ENCODE assay signal across 8 cellular contexts in the genomic region with DNA sequence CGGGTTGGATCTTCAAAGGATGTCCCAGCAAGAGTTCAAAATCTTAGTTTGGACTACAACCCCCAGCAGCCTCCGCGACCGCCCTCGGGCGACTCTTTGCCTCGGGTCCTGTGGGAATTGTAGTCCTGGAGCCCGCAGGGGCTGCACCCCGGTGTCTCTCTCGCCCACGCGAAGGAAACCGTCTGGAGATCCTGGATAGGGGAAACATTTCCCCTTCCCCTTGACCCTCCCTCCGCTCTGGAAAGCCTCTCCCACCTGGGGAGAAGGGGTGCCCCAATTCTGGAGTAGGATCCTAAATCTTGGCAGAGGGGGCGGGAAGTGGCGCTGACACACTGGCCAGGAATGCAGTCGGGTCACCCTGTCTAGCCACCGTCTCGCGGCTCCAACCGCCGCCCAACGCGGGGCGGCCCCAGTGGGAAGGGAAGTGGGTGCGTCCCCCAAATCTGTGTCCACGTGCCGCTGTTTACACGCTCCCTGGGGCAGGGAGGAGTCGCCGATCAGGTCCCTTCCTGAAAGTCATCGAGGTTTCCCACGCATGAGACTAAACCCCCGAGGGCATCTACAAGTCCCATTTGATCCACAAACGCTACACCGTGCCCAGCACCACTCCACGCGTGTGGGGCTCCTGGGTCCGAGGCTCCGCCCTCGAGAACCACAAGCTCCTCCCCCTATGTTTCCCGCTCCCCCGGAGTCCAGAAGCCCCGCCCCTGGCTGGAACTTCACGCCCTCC. TPM values are rescaled to one million over a fixed set of nuclear protein-coding genes. Genes with fewer than 3 reads are reported as not detected.
A peak's percentile ranks its signal among the peaks of the same experiment; 100 is the strongest.
DNase-seq lines count a peak whose midpoint lies in the region; ATAC-seq and TF ChIP-seq lines count a peak whose summit lies in the region.

No MANE protein-coding gene starts in this region.

- H3K14ac ChIP-seq in H9 (ENCODE audit: insufficient read depth, low read length), result peak overlapping the region; percentile 82; the same call in 1 of the 2 replicates

- H4K91ac ChIP-seq in H9 (ENCODE audit: insufficient read length, low read depth, low read length), result no peak overlapping the region

- peak; percentile 73 for ATAC-seq in omental fat pad (ENCODE audit: low FRiP score)

- H3K9me3 ChIP-seq in H9 (ENCODE audit: control insufficient read depth, low read depth, low read length) (no peaks in the 10 kb centered on the region), MM.1S (replicated peaks; ENCODE audit: insufficient read depth, low read length) (no peaks in the 10 kb centered on the region)

- no peaks in the 10 kb centered on the region; a peak in 1 of 5 replicates for H3K9me3 Mint-ChIP-seq in H9
- H3K9me3 Mint-ChIP-seq in activated naive CD4-positive, alpha-beta T cell treated with anti-CD3 and anti-CD28 coated beads, Interleukin-2, amount 10 ng/mL, durations not matched to agents 7 days and 5 days, result no peaks in the 10 kb centered on the region

- H4K5ac ChIP-seq in H9 (ENCODE audit: insufficient read length, low read depth, low read length), result no peak overlapping the region

- WGBS in H9 (ENCODE audit: extremely low coverage, insufficient read length, low lambda C conversion rate), result no CpG with 5 or more reads among the region's 45 CpGs

- H4K20me1 ChIP-seq in H9 (ENCODE audit: control insufficient read depth, insufficient read depth, insufficient read length) (no peaks in the 10 kb centered on the region), MM.1S (ENCODE audit: insufficient read depth, low read length) (no peaks in the 10 kb centered on the region)

- H3K4me2 ChIP-seq in H9 (ENCODE audit: insufficient read depth, insufficient read length, low read length), result peak overlapping the region; percentile 93
- peak overlapping the region; percentile 98 for H3K4me2 ChIP-seq in MM.1S (ENCODE audit: low read depth, low read length)

- H3K79me1 ChIP-seq in H9 (ENCODE audit: insufficient read depth, low read depth, low read length, poor library complexity, severe bottlenecking), result no peaks in the 10 kb centered on the region

- H2BK12ac ChIP-seq in H9 (ENCODE audit: insufficient read length, low read depth, low read length), result no peak overlapping the region

- DNase-seq in GDM1 (lab: John Stamatoyannopoulos, UW), result peak; percentile 77
- DNase-seq in H9, result peak; percentile 95
- peak; percentile 85 for DNase-seq in MM.1S
- DNase-seq in SK-MEL-5 (ENCODE audit: low read depth, low spot score), result peak; percentile 78
- DNase-seq in activated naive CD4-positive, alpha-beta T cell treated with anti-CD3 and anti-CD28 coated beads, Interleukin-2, amount 10 ng/mL, durations not matched to agents 7 days and 5 days, result peak; percentile 92
- DNase-seq in globus pallidus (ENCODE audit: low spot score), result peak; percentile 86
- peak; percentile 52 for DNase-seq in omental fat pad (ENCODE audit: low spot score)

- H3F3A ChIP-seq in MM.1S (ENCODE audit: insufficient read depth, low read length), result no peaks in the 10 kb centered on the region

- H2AK5ac ChIP-seq in H9 (ENCODE audit: insufficient read length, low read length), result no peak overlapping the region

- H3K4me3 Mint-ChIP-seq in H9, result peak overlapping the region; percentile 99
- peak overlapping the region; percentile 96 for H3K4me3 Mint-ChIP-seq in activated naive CD4-positive, alpha-beta T cell treated with anti-CD3 and anti-CD28 coated beads, Interleukin-2, amount 10 ng/mL, durations not matched to agents 7 days and 5 days

- H2AFZ ChIP-seq in H9 (ENCODE audit: low read length) (no peak overlapping the region), MM.1S (ENCODE audit: low read length) (peak overlapping the region; percentile 93)

- H3K23me2 ChIP-seq in H9 (ENCODE audit: insufficient read length, low read depth, low read length, poor library complexity, severe bottlenecking), result peaks cover 18% of the 10 kb centered on the region

- H3K27me3 Mint-ChIP-seq in H9 (ENCODE audit: low read depth), result peaks cover 4% of the 10 kb centered on the region; the same call in 1 of the 2 replicates
- peaks cover 46% of the 10 kb centered on the region for H3K27me3 Mint-ChIP-seq in activated naive CD4-positive, alpha-beta T cell treated with anti-CD3 and anti-CD28 coated beads, Interleukin-2, amount 10 ng/mL, durations not matched to agents 7 days and 5 days

- H3K56ac ChIP-seq in H9 (ENCODE audit: insufficient read length, low read depth, low read length), result no peak overlapping the region

- no peak overlapping the region for H2BK15ac ChIP-seq in H9 (ENCODE audit: low read depth, low read length)

- H3T11ph ChIP-seq in H9 (ENCODE audit: low read length), result no peak overlapping the region

- H3K36me3 ChIP-seq in MM.1S (replicated peaks; ENCODE audit: insufficient read depth, low read length), result no peaks in the 10 kb centered on the region

- CTCF ChIA-PET in activated naive CD4-positive, alpha-beta T cell treated with anti-CD3 and anti-CD28 coated beads, Interleukin-2, amount 10 ng/mL, durations not matched to agents 7 days and 5 days (lab: Charles Lee), result interaction anchor here (1.3 to 1.9 kb wide), 2 partner anchors 17 to 80 kb away, joined by 4 to 6 read pairs; no protein-coding TSS in a partner anchor

- no peak overlapping the region for H2BK120ac ChIP-seq in H9 (ENCODE audit: low read depth, low read length, poor library complexity, severe bottlenecking)

- H3K27ac ChIP-seq in H9 (ENCODE audit: insufficient read length, low read depth, low read length), result peak overlapping the region; percentile 75
- H3K27ac ChIP-seq in MM.1S (ENCODE audit: low read length), result peak overlapping the region; percentile 75; the same call in 1 of the 2 replicates
- peak overlapping the region; percentile 88 for H3K27ac ChIP-seq in temporal lobe (ENCODE audit: low read depth, low read length)

- peak overlapping the region; percentile 95 for H3K4me3 ChIP-seq in MM.1S (ENCODE audit: low read length)

- no peaks in the 10 kb centered on the region for H3K27me3 ChIP-seq in H9 (ENCODE audit: insufficient read depth, low read length)
- no peaks in the 10 kb centered on the region for H3K27me3 ChIP-seq in MM.1S (replicated peaks; ENCODE audit: insufficient read depth, low read length)

- no peak overlapping the region for H2BK5ac ChIP-seq in H9 (ENCODE audit: insufficient read length, low read length)

- H3K36me3 Mint-ChIP-seq in H9 (ENCODE audit: insufficient read depth in 1 of 3, low read depth in 3 of 3), result peaks cover 15 to 24% (median 19%) of the 10 kb centered on the region in 3 experiments; a peak in 6 of 7 replicates
- H3K36me3 Mint-ChIP-seq in activated naive CD4-positive, alpha-beta T cell treated with anti-CD3 and anti-CD28 coated beads, Interleukin-2, amount 10 ng/mL, durations not matched to agents 7 days and 5 days, result peaks cover 17% of the 10 kb centered on the region

- in situ Hi-C loops in SK-MEL-5 (cut with HindIII; ENCODE audit: low pct_unique_long_range_greater_than_20kb, low sequenced_read_pairs), result no loop called here

- H3K18ac ChIP-seq in H9 (ENCODE audit: insufficient read length, low read depth, low read length), result peak overlapping the region; percentile 64

- TF ChIP-seq CTCF in H9 (conservative IDR thresholded peaks at IDR 0.05) (no peak), MM.1S (IDR thresholded peaks at IDR 0.05; ENCODE audit: low read length) (no peak), omental fat pad (IDR thresholded peaks at IDR 0.05) (no peak)

- H3K9ac ChIP-seq in H9 (ENCODE audit: extremely low read depth, insufficient read length, low read length) (peak overlapping the region; percentile 92), MM.1S (ENCODE audit: low read length) (peak overlapping the region; percentile 89)

- H3K4me1 Mint-ChIP-seq in H9, result peaks cover 21 to 30% of the 10 kb centered on the region in 2 experiments
- peaks cover 53% of the 10 kb centered on the region for H3K4me1 Mint-ChIP-seq in activated naive CD4-positive, alpha-beta T cell treated with anti-CD3 and anti-CD28 coated beads, Interleukin-2, amount 10 ng/mL, durations not matched to agents 7 days and 5 days

- no peak overlapping the region for H2BK20ac ChIP-seq in H9 (ENCODE audit: low read depth, low read length, poor library complexity, severe bottlenecking)

- H3K4me1 ChIP-seq in H9 (ENCODE audit: insufficient read depth, low read length), result peaks cover 7% of the 10 kb centered on the region; the same call in 1 of the 2 replicates
- H3K4me1 ChIP-seq in MM.1S (ENCODE audit: low read length), result no peaks in the 10 kb centered on the region

- no peak overlapping the region for H3K23ac ChIP-seq in H9 (ENCODE audit: insufficient read length, low read depth, low read length)

- H3K4ac ChIP-seq in H9 (ENCODE audit: low read depth, low read length), result no peak overlapping the region; the same call in 1 of the 2 replicates

- no peaks in the 10 kb centered on the region for H3K9me2 ChIP-seq in MM.1S (replicated peaks; ENCODE audit: insufficient read depth, low read length)

- H4K8ac ChIP-seq in H9 (replicated peaks; ENCODE audit: insufficient read length, low read depth, low read length), result no peak overlapping the region

- H3K79me2 ChIP-seq in H9 (ENCODE audit: insufficient read depth, low read length), result no peaks in the 10 kb centered on the region; the same call in 1 of the 2 replicates
- H3K79me2 ChIP-seq in MM.1S (ENCODE audit: low read length), result peaks cover 28% of the 10 kb centered on the region

- peak overlapping the region; percentile 99 to 100 (median 100) for H3K27ac Mint-ChIP-seq in H9
- H3K27ac Mint-ChIP-seq in activated naive CD4-positive, alpha-beta T cell treated with anti-CD3 and anti-CD28 coated beads, Interleukin-2, amount 10 ng/mL, durations not matched to agents 7 days and 5 days, result peak overlapping the region; percentile 94

RNA-seq across cellular contexts. Expression of gene PPP1R13L, which starts 0.7 kb away (rescaled TPM):
- total RNA-seq in H9 (2021), result 40.4 and 42.6 TPM in 2 replicates
- 1.5 and 1.8 TPM in 2 replicates for total RNA-seq in SK-MEL-5 (2014; rRNA removed; shearing (Covaris generic))
- 3.9 and 4.6 TPM in 2 replicates for polyA plus RNA-seq in SK-MEL-5 (2015; cell fraction: cytosol; rRNA removed)
- polyA plus RNA-seq in SK-MEL-5 (2015; cell fraction: nucleus; rRNA removed), result 0.53 and 10.8 TPM in 2 replicates
- total RNA-seq in omental fat pad, result 10 to 100 TPM; 13.7 to 20.0 (median 15.6) TPM
- 0.49 TPM for total RNA-seq in temporal lobe

RNA-seq across cellular contexts. Expression of gene POLR1G, which starts 0.8 kb away (rescaled TPM):
- total RNA-seq in H9 (2021) (43.4 and 48.7 TPM in 2 replicates), omental fat pad (10 to 100 TPM in 1 of 4 donors, 1 to 10 TPM in 3; 5.2 to 29.8 (median 6.3) TPM), temporal lobe (4.2 TPM)
- 19.3 and 20.2 TPM in 2 replicates for total RNA-seq in SK-MEL-5 (2014; rRNA removed; shearing (Covaris generic))
- polyA plus RNA-seq in SK-MEL-5 (2015; cell fraction: cytosol; rRNA removed), result 22.4 and 35.3 TPM in 2 replicates
- 12.3 and 16.9 TPM in 2 replicates for polyA plus RNA-seq in SK-MEL-5 (2015; cell fraction: nucleus; rRNA removed)

RNA-seq across cellular contexts. Expression of gene ERCC1, which starts 18.1 kb away (rescaled TPM):
- total RNA-seq in H9 (2021) (62.4 and 66.7 TPM in 2 replicates), omental fat pad (10 to 100 TPM; 63.7 to 93.8 (median 76.5) TPM), temporal lobe (43.8 TPM)
- 125 and 138 TPM in 2 replicates for total RNA-seq in SK-MEL-5 (2014; rRNA removed; shearing (Covaris generic))
- 104 and 133 TPM in 2 replicates for polyA plus RNA-seq in SK-MEL-5 (2015; cell fraction: cytosol; rRNA removed)
- polyA plus RNA-seq in SK-MEL-5 (2015; cell fraction: nucleus; rRNA removed), result 81.9 and 96.6 TPM in 2 replicates

RNA-seq across cellular contexts. Expression of gene ERCC2, which starts 35.2 kb away (rescaled TPM):
- 94.4 and 98.7 TPM in 2 replicates for total RNA-seq in H9 (2021)
- total RNA-seq in SK-MEL-5 (2014; rRNA removed; shearing (Covaris generic)), result 10.7 and 13.8 TPM in 2 replicates
- polyA plus RNA-seq in SK-MEL-5 (2015; cell fraction: cytosol; rRNA removed), result 34.5 and 52.8 TPM in 2 replicates
- polyA plus RNA-seq in SK-MEL-5 (2015; cell fraction: nucleus; rRNA removed), result 42.9 and 53.5 TPM in 2 replicates
- 10 to 100 TPM in 1 of 4 donors, 1 to 10 TPM in 3; 7.1 to 11.2 (median 8.4) TPM for total RNA-seq in omental fat pad
- 12.3 TPM for total RNA-seq in temporal lobe

Comparison
In these comparisons a context has a peak if more than half of its experiments do, and no peak if none do; other contexts are left out.
1. Peak in every context shown above with its lines: DNase-seq, ATAC-seq, H3K4me3 ChIP-seq and H3K27ac ChIP-seq.